Comparison of ENCODE assay signal across 19 cellular contexts in genomic region chr5:856531-857425, GRCh38. TPM values are rescaled to one million over a fixed set of nuclear protein-coding genes. Genes with fewer than 3 reads are reported as not detected.
DNase-seq lines count a peak whose midpoint lies in the region; ATAC-seq and TF ChIP-seq lines count a peak whose summit lies in the region.
"Had no signal": no experiment of that assay in that cellular context is flagged by ENCODE, and none has a peak within 500 bp of the region (broad histone marks: within the 10 kb centered on the region; RNA-seq: fewer than 3 reads in every experiment).

No MANE protein-coding gene starts in this region.

- H3K27ac ChIP-seq in neural progenitor cell: no peak overlapping the region
- H3K27ac ChIP-seq: A549, suprapubic skin had no signal

- no peaks in the 10 kb centered on the region for H3K79me2 ChIP-seq in neural progenitor cell (ENCODE audit: low read depth)

- CTCF ChIA-PET in HEK293T (lab: Yijun Ruan, JAX): no interaction called here

- intact Hi-C loops in posterior vena cava (cut with DNase I): no loop called here

- no peak overlapping the region for H3K27ac Mint-ChIP-seq in activated T-cell treated with anti-CD3 and anti-CD28 coated beads, Interleukin-2, amount 50 U/mL, for 24 hours
- H3K27ac Mint-ChIP-seq in effector memory CD8-positive, alpha-beta T cell: no peak overlapping the region
- no peak overlapping the region for H3K27ac Mint-ChIP-seq in neural progenitor cell
- H3K27ac Mint-ChIP-seq: memory B cell had no signal

- no peak overlapping the region for H3K4me2 ChIP-seq in neural progenitor cell
- H3K4me2 ChIP-seq: A549, smooth muscle cell had no signal

- H3K9ac ChIP-seq in neural progenitor cell: no peak overlapping the region

- no peaks in the 10 kb centered on the region for H3K9me3 ChIP-seq in neural progenitor cell (ENCODE audit: low read depth)
- H3K9me3 ChIP-seq: A549, suprapubic skin had no signal

- H3K4me3 ChIP-seq in neural progenitor cell: no peak overlapping the region
- H3K4me3 ChIP-seq: A549, smooth muscle cell, suprapubic skin had no signal

- no peaks in the 10 kb centered on the region for H3K36me3 Mint-ChIP-seq in activated T-cell treated with anti-CD3 and anti-CD28 coated beads, Interleukin-2, amount 50 U/mL, for 4 hours (ENCODE audit: insufficient read depth)
- H3K36me3 Mint-ChIP-seq in activated T-cell treated with anti-CD3 and anti-CD28 coated beads, Interleukin-2, amount 50 U/mL, for 24 hours (ENCODE audit: low read depth): peaks cover 24% of the 10 kb centered on the region
- H3K36me3 Mint-ChIP-seq in effector memory CD8-positive, alpha-beta T cell (ENCODE audit: insufficient read depth): peaks cover 12% of the 10 kb centered on the region
- no peaks in the 10 kb centered on the region for H3K36me3 Mint-ChIP-seq in neural progenitor cell
- H3K36me3 Mint-ChIP-seq: naive thymus-derived CD8-positive, alpha-beta T cell had no signal

- POLR2A ChIA-PET in HEK293T (lab: Yijun Ruan, JAX): no interaction called here

- no peak overlapping the region for H3K4me3 Mint-ChIP-seq in activated T-cell treated with anti-CD3 and anti-CD28 coated beads, Interleukin-2, amount 50 U/mL, for 4 hours
- H3K4me3 Mint-ChIP-seq in activated T-cell treated with anti-CD3 and anti-CD28 coated beads, Interleukin-2, amount 50 U/mL, for 24 hours: no peak overlapping the region
- H3K4me3 Mint-ChIP-seq in effector memory CD8-positive, alpha-beta T cell: no peak overlapping the region
- H3K4me3 Mint-ChIP-seq in neural progenitor cell: no peak overlapping the region
- H3K4me3 Mint-ChIP-seq: memory B cell; naive thymus-derived CD8-positive, alpha-beta T cell had no signal

- DNase-seq in activated T-cell treated with anti-CD3 and anti-CD28 coated beads, Interleukin-2, amount 50 U/mL, for 4 hours: no peak
- DNase-seq in activated T-cell treated with anti-CD3 and anti-CD28 coated beads, Interleukin-2, amount 50 U/mL, for 24 hours: no peak
- DNase-seq in HEK293T (ENCODE audit: extremely low spot score) (no peak), posterior vena cava (ENCODE audit: low spot score) (peak; percentile 11), neural progenitor cell (ENCODE audit: low spot score) (no peak), GM19238 (ENCODE audit: insufficient read length, low spot score) (no peak)
- no peak for DNase-seq in effector memory CD8-positive, alpha-beta T cell
- DNase-seq: activated CD8-positive, alpha-beta memory T cell treated with anti-CD3 and anti-CD28 coated beads, Interleukin-2, amount 50 U/mL, for 4 hours; KG1; NCI-H1048; NCI-H2081 treated with DMSO at 0.1 percent for 48 hours; NCI-H510A treated with DMSO at 0.1 percent for 48 hours; stimulated activated CD8-positive, alpha-beta memory T cell treated with anti-CD3 and anti-CD28 coated beads, Interleukin-4, amount 100 ng/mL, for 48 hours had no signal

- H2AFZ ChIP-seq in neural progenitor cell (replicated peaks): no peak overlapping the region

- H3F3A ChIP-seq in neural progenitor cell (ENCODE audit: low read depth): no peaks in the 10 kb centered on the region

- no peak for TF ChIP-seq CTCF in neural progenitor cell (IDR thresholded peaks at IDR 0.05)

- H3K27me3 ChIP-seq in neural progenitor cell: no peaks in the 10 kb centered on the region

- no peaks in the 10 kb centered on the region for H4K20me1 ChIP-seq in neural progenitor cell (ENCODE audit: low read depth)

- peak; percentile 31 to 39 for ATAC-seq in activated T-cell treated with anti-CD3 and anti-CD28 coated beads, Interleukin-2, amount 50 U/mL, for 4 hours
- peak; percentile 53 for ATAC-seq in effector memory CD8-positive, alpha-beta T cell (replicated peaks)
- no peak for ATAC-seq in HG02840 (IDR thresholded peaks at IDR 0.05; ENCODE audit: low FRiP score, unreplicated experiment)

- peaks cover 6% of the 10 kb centered on the region for H3K27me3 Mint-ChIP-seq in activated T-cell treated with anti-CD3 and anti-CD28 coated beads, Interleukin-2, amount 50 U/mL, for 4 hours (ENCODE audit: low read depth)
- peaks cover 6% of the 10 kb centered on the region for H3K27me3 Mint-ChIP-seq in activated T-cell treated with anti-CD3 and anti-CD28 coated beads, Interleukin-2, amount 50 U/mL, for 24 hours
- peaks cover 8 to 9% of the 10 kb centered on the region in 2 donors for H3K27me3 Mint-ChIP-seq in effector memory CD8-positive, alpha-beta T cell
- H3K27me3 Mint-ChIP-seq in neural progenitor cell (ENCODE audit: insufficient read depth, low read depth): peaks cover 12% of the 10 kb centered on the region

- H3K36me3 ChIP-seq in neural progenitor cell: no peaks in the 10 kb centered on the region

- H3K9me3 Mint-ChIP-seq in activated T-cell treated with anti-CD3 and anti-CD28 coated beads, Interleukin-2, amount 50 U/mL, for 4 hours: no peaks in the 10 kb centered on the region
- no peaks in the 10 kb centered on the region for H3K9me3 Mint-ChIP-seq in activated T-cell treated with anti-CD3 and anti-CD28 coated beads, Interleukin-2, amount 50 U/mL, for 24 hours
- no peaks in the 10 kb centered on the region for H3K9me3 Mint-ChIP-seq in effector memory CD8-positive, alpha-beta T cell
- no peaks in the 10 kb centered on the region for H3K9me3 Mint-ChIP-seq in neural progenitor cell
- H3K9me3 Mint-ChIP-seq: memory B cell; naive thymus-derived CD8-positive, alpha-beta T cell had no signal

- H3K4me1 ChIP-seq in neural progenitor cell: no peaks in the 10 kb centered on the region
- H3K4me1 ChIP-seq: A549, suprapubic skin had no signal

- H3K4me1 Mint-ChIP-seq in activated T-cell treated with anti-CD3 and anti-CD28 coated beads, Interleukin-2, amount 50 U/mL, for 4 hours (ENCODE audit: low read depth): no peaks in the 10 kb centered on the region
- no peaks in the 10 kb centered on the region for H3K4me1 Mint-ChIP-seq in activated T-cell treated with anti-CD3 and anti-CD28 coated beads, Interleukin-2, amount 50 U/mL, for 24 hours (ENCODE audit: low read depth)
- peaks cover 0 to 3% of the 10 kb centered on the region in 2 donors for H3K4me1 Mint-ChIP-seq in effector memory CD8-positive, alpha-beta T cell (ENCODE audit: low read depth in 2 of 2)
- no peaks in the 10 kb centered on the region for H3K4me1 Mint-ChIP-seq in neural progenitor cell

TF ChIP-seq in HEK293T, 16 proteins besides CTCF, POLR2A, EP300 and RAD21:
- TF ChIP-seq TARDBP (IDR thresholded peaks at IDR 0.05): peak; percentile 94
- no peak for TF ChIP-seq FOXK2 (IDR thresholded peaks at IDR 0.05)
TF ChIP-seq in HEK293T: peak in this region for 1.

RNA-seq across cellular contexts. Expression of gene ZDHHC11, which starts 6.0 kb away (rescaled TPM):
- total RNA-seq in activated T-cell treated with anti-CD3 and anti-CD28 coated beads, Interleukin-2, amount 50 U/mL, for 4 hours: 1 to 10 TPM; 6.0 to 7.0 (median 6.2) TPM
- total RNA-seq in posterior vena cava (10 to 100 TPM in 1 of 2 donors, 1 to 10 TPM in 1; 8.9 to 29.1 TPM), neural progenitor cell (ENCODE audit: low replicate concordance) (0.92 and 9.5 TPM in 2 replicates)

RNA-seq across cellular contexts. Expression of gene BRD9, which starts 35.8 kb away (rescaled TPM):
- total RNA-seq in activated T-cell treated with anti-CD3 and anti-CD28 coated beads, Interleukin-2, amount 50 U/mL, for 4 hours: 10 to 100 TPM; 60.9 to 67.7 (median 64.6) TPM
- total RNA-seq in posterior vena cava: 10 to 100 TPM; 28.6 to 36.0 TPM
- 37.5 and 45.1 TPM in 2 replicates for total RNA-seq in neural progenitor cell (ENCODE audit: low replicate concordance)

RNA-seq across cellular contexts. Expression of gene TRIP13, which starts 35.9 kb away (rescaled TPM):
- total RNA-seq in activated T-cell treated with anti-CD3 and anti-CD28 coated beads, Interleukin-2, amount 50 U/mL, for 4 hours: 10 to 100 TPM; 11.2 to 21.5 (median 18.5) TPM
- 1 to 10 TPM in 1 of 2 donors, under 1 TPM in 1; 0.95 to 1.6 TPM for total RNA-seq in posterior vena cava
- 32.3 and 32.6 TPM in 2 replicates for total RNA-seq in neural progenitor cell (ENCODE audit: low replicate concordance)

Comparison
In these comparisons a context has a peak if more than half of its experiments do, and no peak if none do; other contexts are left out.
1. RNA of gene TRIP13, which starts 35.9 kb away (total RNA-seq): 32.3 to 32.6 TPM in neural progenitor cell and 11.2 to 21.5 TPM in activated T-cell treated with anti-CD3 and anti-CD28 coated beads, Interleukin-2, amount 50 U/mL, for 4 hours; 0.95 to 1.6 TPM in posterior vena cava; every median in the first group is over 4 times any median in the second.